Comparison of ENCODE assay signal across 1 cellular context in genomic region chr7:50730459-50731400, GRCh38.
TF ChIP-seq lines count a peak whose summit lies in the region.

No MANE protein-coding gene starts in this region.

TF ChIP-seq in liver, 16 proteins besides CTCF, POLR2A, EP300 and RAD21 (continued from another document):
- TF ChIP-seq, protein P1, sequence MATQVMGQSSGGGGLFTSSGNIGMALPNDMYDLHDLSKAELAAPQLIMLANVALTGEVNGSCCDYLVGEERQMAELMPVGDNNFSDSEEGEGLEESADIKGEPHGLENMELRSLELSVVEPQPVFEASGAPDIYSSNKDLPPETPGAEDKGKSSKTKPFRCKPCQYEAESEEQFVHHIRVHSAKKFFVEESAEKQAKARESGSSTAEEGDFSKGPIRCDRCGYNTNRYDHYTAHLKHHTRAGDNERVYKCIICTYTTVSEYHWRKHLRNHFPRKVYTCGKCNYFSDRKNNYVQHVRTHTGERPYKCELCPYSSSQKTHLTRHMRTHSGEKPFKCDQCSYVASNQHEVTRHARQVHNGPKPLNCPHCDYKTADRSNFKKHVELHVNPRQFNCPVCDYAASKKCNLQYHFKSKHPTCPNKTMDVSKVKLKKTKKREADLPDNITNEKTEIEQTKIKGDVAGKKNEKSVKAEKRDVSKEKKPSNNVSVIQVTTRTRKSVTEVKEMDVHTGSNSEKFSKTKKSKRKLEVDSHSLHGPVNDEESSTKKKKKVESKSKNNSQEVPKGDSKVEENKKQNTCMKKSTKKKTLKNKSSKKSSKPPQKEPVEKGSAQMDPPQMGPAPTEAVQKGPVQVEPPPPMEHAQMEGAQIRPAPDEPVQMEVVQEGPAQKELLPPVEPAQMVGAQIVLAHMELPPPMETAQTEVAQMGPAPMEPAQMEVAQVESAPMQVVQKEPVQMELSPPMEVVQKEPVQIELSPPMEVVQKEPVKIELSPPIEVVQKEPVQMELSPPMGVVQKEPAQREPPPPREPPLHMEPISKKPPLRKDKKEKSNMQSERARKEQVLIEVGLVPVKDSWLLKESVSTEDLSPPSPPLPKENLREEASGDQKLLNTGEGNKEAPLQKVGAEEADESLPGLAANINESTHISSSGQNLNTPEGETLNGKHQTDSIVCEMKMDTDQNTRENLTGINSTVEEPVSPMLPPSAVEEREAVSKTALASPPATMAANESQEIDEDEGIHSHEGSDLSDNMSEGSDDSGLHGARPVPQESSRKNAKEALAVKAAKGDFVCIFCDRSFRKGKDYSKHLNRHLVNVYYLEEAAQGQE (IDR thresholded peaks at IDR 0.05), result no peak
- TF ChIP-seq EGR1 (IDR thresholded peaks at IDR 0.05; ENCODE audit: low read depth in 2 of 2), result no peak
- no peak for TF ChIP-seq ATF3 (IDR thresholded peaks at IDR 0.05)
- peak; percentile 27 for TF ChIP-seq YY1 (IDR thresholded peaks at IDR 0.05)
- peak; percentile 18 for TF ChIP-seq FOXA2 (IDR thresholded peaks at IDR 0.05)
- no peak for TF ChIP-seq GABPA (IDR thresholded peaks at IDR 0.05 in 1 of 2, conservative IDR thresholded peaks at IDR 0.05 in 1 of 2)
- TF ChIP-seq SP1 (IDR thresholded peaks at IDR 0.05), result peak; percentile 44
- peak; percentile 52 for TF ChIP-seq HNF4G (IDR thresholded peaks at IDR 0.05)
- peak; percentile 70 to 72 for TF ChIP-seq RXRA (IDR thresholded peaks at IDR 0.05)
- peak; percentile 60 for TF ChIP-seq NR2F2 (IDR thresholded peaks at IDR 0.05)
- no peak for TF ChIP-seq FOXA1 (IDR thresholded peaks at IDR 0.05)
- no peak for TF ChIP-seq TAF1 (conservative IDR thresholded peaks at IDR 0.05)
- TF ChIP-seq HNF4A (conservative IDR thresholded peaks at IDR 0.05), result peak; percentile 88 to 91
- peak; percentile 49 for TF ChIP-seq MAX (IDR thresholded peaks at IDR 0.05)
TF ChIP-seq in liver: peak in this region for 9.
